14 cellular contexts compared by ENCODE assay signal in genomic region chr14:51564460-51564859, GRCh38.
A peak's percentile ranks its signal among the peaks of the same experiment; 100 is the strongest.
DNase-seq lines count a peak whose midpoint lies in the region; TF ChIP-seq lines count a peak whose summit lies in the region.
"Had no signal": no experiment of that assay in that cellular context is flagged by ENCODE, and none has a peak within 500 bp of the region (broad histone marks: within the 10 kb centered on the region; RNA-seq: fewer than 3 reads in every experiment).

No MANE protein-coding gene starts in this region.

- H3K79me2 ChIP-seq in trophoblast cell (ENCODE audit: control insufficient read depth, insufficient read depth, low read length, poor library complexity) (no peaks in the 10 kb centered on the region), OCI-LY7 (ENCODE audit: insufficient read depth, low read depth, low read length) (no peaks in the 10 kb centered on the region), Karpas-422 (ENCODE audit: low read length) (no peaks in the 10 kb centered on the region)
- H3K79me2 ChIP-seq: parathyroid adenoma had no signal

- no peak overlapping the region for H3K18ac ChIP-seq in trophoblast cell (ENCODE audit: low read length)

- H3K4me1 ChIP-seq in trophoblast cell (ENCODE audit: control insufficient read depth in 1 of 2, insufficient read depth in 2 of 2, low read length in 2 of 2) = peaks cover 7 to 18% of the 10 kb centered on the region in 2 experiments
- no peaks in the 10 kb centered on the region for H3K4me1 ChIP-seq in OCI-LY7 (ENCODE audit: insufficient read depth, low read length, poor library complexity, severe bottlenecking)
- no peaks in the 10 kb centered on the region for H3K4me1 ChIP-seq in ascending aorta
- no peaks in the 10 kb centered on the region for H3K4me1 ChIP-seq in Karpas-422 (ENCODE audit: low read length)
- H3K4me1 ChIP-seq: parathyroid adenoma had no signal

- no peaks in the 10 kb centered on the region for H3K9me3 Mint-ChIP-seq in Calu3 (ENCODE audit: low read depth, unreplicated experiment)

- H3K4me3 Mint-ChIP-seq in Calu3 (ENCODE audit: low read depth, unreplicated experiment) = no peak overlapping the region

- H3K9me2 ChIP-seq in OCI-LY7 (ENCODE audit: insufficient read depth, low read length) = no peaks in the 10 kb centered on the region
- no peaks in the 10 kb centered on the region for H3K9me2 ChIP-seq in Karpas-422 (replicated peaks; ENCODE audit: insufficient read depth, low read length)

- no peaks in the 10 kb centered on the region for H3K27me3 Mint-ChIP-seq in Calu3 (ENCODE audit: unreplicated experiment)

- no peak overlapping the region for H3K9ac ChIP-seq in trophoblast cell (ENCODE audit: low read length)
- H3K9ac ChIP-seq in Karpas-422 (ENCODE audit: low read length) = no peak overlapping the region
- H3K9ac ChIP-seq: parathyroid adenoma had no signal

- H4K91ac ChIP-seq in trophoblast cell (ENCODE audit: low read depth, low read length) = no peak overlapping the region

- intact Hi-C loops in OCI-LY7 (cut with micrococcal nuclease; ENCODE audit: unreplicated experiment) = no loop called here
- intact Hi-C loops in Calu3 (cut with micrococcal nuclease; ENCODE audit: unreplicated experiment) = no loop called here
- intact Hi-C loops in ascending aorta (cut with DNase I) = no loop called here

- no TSS peak for BruUV-seq in OCI-LY7 (replicated peaks; lab: Mats Ljungman, UMichigan)
- no TSS peak for BruUV-seq in Calu3 (replicated peaks; lab: Mats Ljungman, UMichigan)

- DNase-seq in ELF-1 (ENCODE audit: low read depth, low spot score) = peak; percentile 53
- peak; percentile 87 for DNase-seq in NCI-H2227 treated with DMSO at 0.1 percent for 48 hours (lab: John Stamatoyannopoulos, UW)
- no peak for DNase-seq in epithelial cell of prostate (ENCODE audit: low read depth, low spot score)
- DNase-seq in trophoblast cell = peak in 1 of 2 donors; percentile 16
- DNase-seq in OCI-LY7 (ENCODE audit: low spot score) = no peak
- DNase-seq in Calu3 = no peak
- no peak for DNase-seq in ascending aorta (ENCODE audit: low spot score in 2 of 2)
- DNase-seq in Karpas-422 = no peak
- DNase-seq: activated CD4-positive, alpha-beta T cell treated with anti-CD3 and anti-CD28 coated beads for 48 hours; C1 segment of cervical spinal cord; NCI-H774; SHP77 treated with DMSO at 0.1 percent for 48 hours; stimulated activated CD4-positive, alpha-beta T cell treated with anti-CD3 and anti-CD28 coated beads, Interleukin-12 subunit alpha, Interleukin-12 subunit beta, amount 100 ng/mL, for 4 hours had no signal

- H4K20me1 ChIP-seq in OCI-LY7 (ENCODE audit: insufficient read depth, low read length) (no peaks in the 10 kb centered on the region), Karpas-422 (ENCODE audit: insufficient read depth, low read depth, low read length) (no peaks in the 10 kb centered on the region)

- no peak overlapping the region for H3K4ac ChIP-seq in trophoblast cell (ENCODE audit: low read depth, low read length)

- no peak overlapping the region for H2BK12ac ChIP-seq in trophoblast cell (ENCODE audit: low read length)

- H3K4me2 ChIP-seq in trophoblast cell (ENCODE audit: low read length) (no peak overlapping the region), OCI-LY7 (ENCODE audit: low read length) (no peak overlapping the region), Karpas-422 (ENCODE audit: low read depth, low read length, poor library complexity, severe bottlenecking) (no peak overlapping the region)

- H3K14ac ChIP-seq in trophoblast cell (ENCODE audit: low read length) = no peak overlapping the region

- CTCF ChIA-PET in OCI-LY7 (lab: Charles Lee; ENCODE audit: unreplicated experiment) (no interaction called here), Calu3 (lab: Charles Lee) (no interaction called here)

- H2BK120ac ChIP-seq in trophoblast cell (ENCODE audit: insufficient read depth, low read length, poor library complexity) = peak overlapping the region; percentile 88

- H2AK5ac ChIP-seq in trophoblast cell (ENCODE audit: low read length) = no peak overlapping the region

- no peak overlapping the region for H3K27ac Mint-ChIP-seq in Calu3 (ENCODE audit: unreplicated experiment)

- no CpG with 5 or more reads among the region's 5 CpGs for WGBS in trophoblast cell (ENCODE audit: extremely low coverage, insufficient coverage, insufficient read length)

- no peak overlapping the region for H4K8ac ChIP-seq in trophoblast cell (ENCODE audit: low read depth, low read length)

- no peaks in the 10 kb centered on the region for H3K36me3 ChIP-seq in trophoblast cell (ENCODE audit: control insufficient read depth in 1 of 2, insufficient read depth in 2 of 2, low read length in 2 of 2)
- no peaks in the 10 kb centered on the region for H3K36me3 ChIP-seq in OCI-LY7 (ENCODE audit: insufficient read depth, low read length)
- no peaks in the 10 kb centered on the region for H3K36me3 ChIP-seq in ascending aorta
- no peaks in the 10 kb centered on the region for H3K36me3 ChIP-seq in Karpas-422 (ENCODE audit: insufficient read depth, low read length)

- H3K4me3 ChIP-seq in trophoblast cell (ENCODE audit: low read depth, low read length) (no peak overlapping the region), OCI-LY7 (ENCODE audit: low read depth, low read length, poor library complexity, severe bottlenecking) (no peak overlapping the region), ascending aorta (no peak overlapping the region), Karpas-422 (ENCODE audit: low read length) (no peak overlapping the region)

- no peaks in the 10 kb centered on the region for H3K36me3 Mint-ChIP-seq in Calu3 (ENCODE audit: insufficient read depth, unreplicated experiment)

- peaks cover 1% of the 10 kb centered on the region for H3K9me3 ChIP-seq in trophoblast cell (ENCODE audit: insufficient read depth, low read depth, low read length)
- no peaks in the 10 kb centered on the region for H3K9me3 ChIP-seq in OCI-LY7 (ENCODE audit: low read length)
- H3K9me3 ChIP-seq in ascending aorta = no peaks in the 10 kb centered on the region
- no peaks in the 10 kb centered on the region for H3K9me3 ChIP-seq in Karpas-422 (ENCODE audit: low read length)

- H3K27ac ChIP-seq in epithelial cell of prostate = peak overlapping the region; percentile 86
- H3K27ac ChIP-seq in trophoblast cell (ENCODE audit: low read depth, low read length) = peak overlapping the region; percentile 88
- H3K27ac ChIP-seq in OCI-LY7 (ENCODE audit: low read depth, low read length, poor library complexity, severe bottlenecking) = no peak overlapping the region
- no peak overlapping the region for H3K27ac ChIP-seq in ascending aorta
- H3K27ac ChIP-seq in Karpas-422 (ENCODE audit: low read length) = no peak overlapping the region
- H3K27ac ChIP-seq: parathyroid adenoma had no signal

- H2AFZ ChIP-seq in trophoblast cell (ENCODE audit: insufficient read depth, low read length, poor library complexity) = no peak overlapping the region
- no peak overlapping the region for H2AFZ ChIP-seq in OCI-LY7 (ENCODE audit: low read length)
- no peak overlapping the region for H2AFZ ChIP-seq in Karpas-422 (ENCODE audit: low read length)
- H2AFZ ChIP-seq: parathyroid adenoma had no signal

- H3K27me3 ChIP-seq in trophoblast cell (ENCODE audit: insufficient read depth, low read length) (no peaks in the 10 kb centered on the region), ascending aorta (no peaks in the 10 kb centered on the region), Karpas-422 (ENCODE audit: low read length) (no peaks in the 10 kb centered on the region)

- H3K79me1 ChIP-seq in trophoblast cell (ENCODE audit: low read length) = peaks cover 24% of the 10 kb centered on the region

- TF ChIP-seq CTCF in OCI-LY7 (conservative IDR thresholded peaks at IDR 0.05; ENCODE audit: low read length) = no peak
- TF ChIP-seq CTCF in Calu3 (IDR thresholded peaks at IDR 0.05; ENCODE audit: unreplicated experiment) = no peak
- no peak for TF ChIP-seq CTCF in ascending aorta (IDR thresholded peaks at IDR 0.05)

- no peak overlapping the region for H4K12ac ChIP-seq in trophoblast cell (ENCODE audit: low read depth, low read length)

- POLR2A ChIA-PET in OCI-LY7 (lab: Charles Lee) = no interaction called here

- peak overlapping the region; percentile 90 for H2BK5ac ChIP-seq in trophoblast cell (ENCODE audit: low read depth, low read length, poor library complexity)

- no peak overlapping the region for H3K23ac ChIP-seq in trophoblast cell (ENCODE audit: low read length)

- no peaks in the 10 kb centered on the region for H3K4me1 Mint-ChIP-seq in Calu3 (ENCODE audit: low read depth, unreplicated experiment)

Comparison
In these comparisons a context has a peak if more than half of its experiments do, and no peak if none do; other contexts are left out.
1. DNase-seq: peak in ELF-1 (single experiment) and NCI-H2227 treated with DMSO at 0.1 percent for 48 hours (single experiment); none in epithelial cell of prostate (single experiment), OCI-LY7 (single experiment), Calu3 (single experiment), ascending aorta (0 of 2) and Karpas-422 (single experiment).
2. H3K27ac ChIP-seq: peak in epithelial cell of prostate (single experiment) and trophoblast cell (single experiment); none in OCI-LY7 (single experiment), ascending aorta (0 of 2) and Karpas-422 (single experiment).